9 cellular contexts compared by ENCODE assay signal in the genomic region with DNA sequence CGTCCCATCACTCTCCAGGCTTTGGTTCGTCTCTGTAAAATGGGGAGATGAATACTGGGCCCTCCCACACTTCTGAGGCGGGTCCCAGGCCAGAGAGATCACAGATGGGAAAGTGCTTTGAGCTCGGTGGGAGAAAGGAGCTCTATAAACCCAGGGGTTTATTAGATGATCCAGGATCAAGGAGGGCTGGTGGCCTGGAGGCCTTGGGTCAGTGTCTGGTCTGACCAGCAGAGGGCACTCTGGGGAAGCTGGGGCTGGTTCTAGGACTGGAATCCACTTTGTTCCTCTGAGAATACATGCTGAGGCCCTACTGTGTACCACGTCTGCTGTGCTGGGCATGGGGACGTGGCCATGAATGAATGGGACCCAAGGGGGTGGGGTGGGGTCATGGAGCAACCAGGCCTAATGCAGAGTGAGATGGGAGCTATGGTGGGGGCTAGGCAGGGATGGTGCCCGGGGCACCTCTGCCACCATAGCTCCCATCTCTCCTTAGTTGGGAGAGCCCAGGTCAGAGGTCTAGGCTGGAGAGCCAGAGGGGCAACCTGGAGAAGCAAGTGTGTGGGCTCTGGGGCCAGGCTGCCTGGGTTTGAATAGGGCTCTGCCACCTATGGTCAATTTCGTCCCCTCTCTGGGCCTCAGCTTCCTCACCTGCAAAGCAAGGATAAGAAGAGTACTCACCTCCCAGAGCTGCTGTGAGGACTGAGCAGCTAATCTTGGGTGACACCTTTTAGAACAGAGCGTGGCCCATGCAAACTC. TPM values are rescaled to one million over a fixed set of nuclear protein-coding genes. Genes with fewer than 3 reads are reported as not detected.
A peak's percentile ranks its signal among the peaks of the same experiment; 100 is the strongest.
DNase-seq lines count a peak whose midpoint lies in the region; ATAC-seq and TF ChIP-seq lines count a peak whose summit lies in the region.
"Had no signal": no experiment of that assay in that cellular context is flagged by ENCODE, and none has a peak within 500 bp of the region (broad histone marks: within the 10 kb centered on the region; RNA-seq: fewer than 3 reads in every experiment).

No MANE protein-coding gene starts in this region.

- peak overlapping the region in 2 of 10 donors; percentile 27 to 85 for H3K27ac Mint-ChIP-seq in naive thymus-derived CD8-positive, alpha-beta T cell

- no peaks in the 10 kb centered on the region for H3K9me3 ChIP-seq in testis

- TF ChIP-seq POLR2A in testis (IDR thresholded peaks at IDR 0.05): no peak

- ATAC-seq in naive thymus-derived CD8-positive, alpha-beta T cell: no peak
- ATAC-seq in GM21390 (IDR thresholded peaks at IDR 0.05; ENCODE audit: unreplicated experiment): no peak

- peaks cover 9% of the 10 kb centered on the region for H3K4me1 ChIP-seq in testis

- POLR2A ChIA-PET in naive thymus-derived CD8-positive, alpha-beta T cell (lab: Charles Lee): interaction anchor here (0.6 to 1.2 kb wide), 2 partner anchors 104 to 438 kb away, joined by 3 to 7 read pairs; no protein-coding TSS in a partner anchor

- no peaks in the 10 kb centered on the region for H3K27me3 ChIP-seq in testis

- WGBS in testis, 2 donors: 83 to 86% methylated on average over 9 of the region's 9 CpGs

- peak; percentile 96 for TF ChIP-seq CTCF in epithelial cell of esophagus (IDR thresholded peaks at IDR 0.05; ENCODE audit: insufficient read depth, low read depth, low read length, missing control alignments)
- peak; percentile 63 to 76 (median 76) for TF ChIP-seq CTCF in testis (IDR thresholded peaks at IDR 0.05)

- peaks cover 0 to 2% (median 1%) of the 10 kb centered on the region in 5 donors for H3K27me3 Mint-ChIP-seq in naive thymus-derived CD8-positive, alpha-beta T cell

- DNase-seq in SHP77 (lab: John Stamatoyannopoulos, UW) (peak; percentile 49 to 51), SHP77 treated with DMSO at 0.1 percent for 48 hours (lab: John Stamatoyannopoulos, UW) (no peak), NCI-H510A treated with DMSO at 0.1 percent for 48 hours (lab: John Stamatoyannopoulos, UW) (peak; percentile 88), epithelial cell of esophagus (ENCODE audit: low read depth) (peak; percentile 70), testis (peak; percentile 78)
- DNase-seq in activated CD8-positive, alpha-beta memory T cell treated with anti-CD3 and anti-CD28 coated beads for 24 hours: peak; percentile 85
- DNase-seq in naive thymus-derived CD8-positive, alpha-beta T cell: peak in 9 of 10 donors; percentile 14 to 71 (median 46)

- H3K36me3 Mint-ChIP-seq in naive thymus-derived CD8-positive, alpha-beta T cell: no peaks in the 10 kb centered on the region

- no peak overlapping the region for H3K4me3 ChIP-seq in epithelial cell of esophagus (ENCODE audit: low read length)
- H3K4me3 ChIP-seq in testis: no peak overlapping the region

- H3K36me3 ChIP-seq in testis (ENCODE audit: low read depth, missing control alignments): no peaks in the 10 kb centered on the region

- H3K27ac ChIP-seq in testis: no peak overlapping the region

- intact Hi-C loops in testis (cut with DNase I; ENCODE audit: low total_unique reads): loop anchor here (10.0 kb wide), 1 partner anchor 162 kb away; no protein-coding TSS in a partner anchor

- H3K4me1 Mint-ChIP-seq in naive thymus-derived CD8-positive, alpha-beta T cell: peaks cover 5 to 8% (median 6%) of the 10 kb centered on the region in 4 donors

- no peaks in the 10 kb centered on the region for H3K9me3 Mint-ChIP-seq in naive thymus-derived CD8-positive, alpha-beta T cell

- no peak overlapping the region for H3K4me3 Mint-ChIP-seq in naive thymus-derived CD8-positive, alpha-beta T cell

RNA-seq across cellular contexts. Expression of gene FAM131C, which starts 9.0 kb away (rescaled TPM):
- not detected for total RNA-seq in naive thymus-derived CD8-positive, alpha-beta T cell
- not detected for polyA plus RNA-seq in naive thymus-derived CD8-positive, alpha-beta T cell
- 1 to 10 TPM in 1 of 2 donors, under 1 TPM in 1; 0.87 to 1.2 TPM for total RNA-seq in testis
- 0.42 TPM for polyA plus RNA-seq in testis (ENCODE audit: insufficient read depth, low read depth, low replicate concordance)

RNA-seq across cellular contexts. Expression of gene CLCNKB, which starts 38.9 kb away (rescaled TPM):
- not detected for total RNA-seq in naive thymus-derived CD8-positive, alpha-beta T cell
- not detected for polyA plus RNA-seq in naive thymus-derived CD8-positive, alpha-beta T cell
- 1 to 10 TPM; 3.7 to 4.2 TPM for total RNA-seq in testis
- 2.3 TPM for polyA plus RNA-seq in testis (ENCODE audit: insufficient read depth, low read depth, low replicate concordance)
- polyA plus RNA-seq: neural cell had no signal

Comparison
In these comparisons a context has a peak if more than half of its experiments do, and no peak if none do; other contexts are left out.
1. RNA of gene CLCNKB, which starts 38.9 kb away (total RNA-seq): 3.7 to 4.2 TPM in testis; not detected in naive thymus-derived CD8-positive, alpha-beta T cell; every median in the first group is over 4 times any median in the second.